ENCODE assay signal across 8 cellular contexts in the genomic region with DNA sequence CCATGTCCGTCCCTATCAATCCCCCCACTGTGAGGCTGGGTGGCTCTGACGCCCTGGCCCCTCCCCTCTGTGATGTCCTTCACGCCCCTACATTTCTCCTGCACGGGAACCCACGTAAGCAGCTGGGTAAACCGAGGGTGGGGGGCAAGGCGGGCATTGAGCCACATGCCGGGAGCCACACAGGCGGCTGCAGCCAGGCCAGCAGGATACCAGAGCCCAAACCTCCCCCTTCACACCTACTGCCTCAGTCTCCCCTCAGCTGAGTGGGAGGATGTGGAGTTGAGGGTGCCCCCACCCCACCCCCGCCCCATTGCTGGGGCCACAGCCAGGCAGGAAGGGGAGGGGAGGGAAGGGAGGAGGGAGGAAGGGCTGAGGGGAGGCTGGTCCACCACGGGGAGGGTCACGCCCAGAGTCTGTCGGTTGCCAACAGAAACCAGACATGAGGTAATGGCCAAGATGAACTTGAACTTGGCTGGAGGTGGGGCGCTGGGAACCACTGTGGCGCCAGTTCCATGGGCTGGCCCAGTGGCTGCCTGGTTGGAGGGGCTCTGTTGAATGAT. TPM values are rescaled to one million over a fixed set of nuclear protein-coding genes. Genes with fewer than 3 reads are reported as not detected.
DNase-seq lines count a peak whose midpoint lies in the region; ATAC-seq and TF ChIP-seq lines count a peak whose summit lies in the region.

No MANE protein-coding gene starts in this region.

- intact Hi-C loops in heart left ventricle (cut with DNase I) (no loop called here), posterior cingulate gyrus (cut with DNase I) (no loop called here)

- H3K9ac ChIP-seq in adipocyte (ENCODE audit: low read length) = peak overlapping the region; percentile 54

- H3K36me3 ChIP-seq in adipocyte (ENCODE audit: control insufficient read depth, insufficient read depth, low read length, severe bottlenecking) (peaks cover 48% of the 10 kb centered on the region), heart left ventricle (peaks cover 0 to 60% (median 48%) of the 10 kb centered on the region in 9 donors)

- H3K27me3 ChIP-seq in adipocyte (replicated peaks; ENCODE audit: control insufficient read depth, insufficient read depth, low read length) = no peaks in the 10 kb centered on the region
- no peaks in the 10 kb centered on the region for H3K27me3 ChIP-seq in heart left ventricle

- TF ChIP-seq CTCF in heart left ventricle (IDR thresholded peaks at IDR 0.05) = no peak
- TF ChIP-seq CTCF in GM13976 (IDR thresholded peaks at IDR 0.05; ENCODE audit: borderline replicate concordance, control extremely low read depth, extremely low read depth, insufficient read depth, missing control alignments) = no peak

- peaks cover 3% of the 10 kb centered on the region for H3K36me3 Mint-ChIP-seq in activated naive CD8-positive, alpha-beta T cell treated with anti-CD3 and anti-CD28 coated beads, Interleukin-2, amount 50 U/mL, for 24 hours (ENCODE audit: low read depth)

- H3K4me3 Mint-ChIP-seq in activated naive CD8-positive, alpha-beta T cell treated with anti-CD3 and anti-CD28 coated beads, Interleukin-2, amount 50 U/mL, for 24 hours = no peak overlapping the region

- DNase-seq in EH (ENCODE audit: low read depth) = peak; percentile 91
- DNase-seq in adipocyte (ENCODE audit: low read depth) = peak; percentile 84
- DNase-seq in heart left ventricle = peak; percentile 86 to 95 (median 92)
- peak in 8 of 10 donors; percentile 28 to 91 (median 54) for DNase-seq in posterior cingulate gyrus
- DNase-seq in GM13976 (ENCODE audit: low spot score) = no peak
- DNase-seq in NCI-H446 treated with DMSO at 0.1 percent for 48 hours (lab: John Stamatoyannopoulos, UW) = no peak
- DNase-seq in activated naive CD8-positive, alpha-beta T cell treated with anti-CD3 and anti-CD28 coated beads, Interleukin-2, amount 50 U/mL, for 24 hours = no peak
- no peak for DNase-seq in T1000 (lab: John Stamatoyannopoulos, UW)

- no peak overlapping the region for H3K27ac Mint-ChIP-seq in activated naive CD8-positive, alpha-beta T cell treated with anti-CD3 and anti-CD28 coated beads, Interleukin-2, amount 50 U/mL, for 24 hours

- 9 to 21% (median 12%) methylated on average over 13 to 15 of the region's 15 CpGs for WGBS in heart left ventricle, 4 donors

- no peaks in the 10 kb centered on the region for H3K27me3 Mint-ChIP-seq in activated naive CD8-positive, alpha-beta T cell treated with anti-CD3 and anti-CD28 coated beads, Interleukin-2, amount 50 U/mL, for 24 hours

- no peaks in the 10 kb centered on the region for H3K4me1 Mint-ChIP-seq in activated naive CD8-positive, alpha-beta T cell treated with anti-CD3 and anti-CD28 coated beads, Interleukin-2, amount 50 U/mL, for 24 hours

- H3K27ac ChIP-seq in heart left ventricle = peak overlapping the region; percentile 60 to 96 (median 84)

- H3K4me3 ChIP-seq in adipocyte (ENCODE audit: low read length) = no peak overlapping the region
- H3K4me3 ChIP-seq in heart left ventricle = peak overlapping the region in 6 of 12 donors; percentile 4 to 33 (median 22)

- no peaks in the 10 kb centered on the region for H3K9me3 ChIP-seq in adipocyte (ENCODE audit: control insufficient read depth, low read length)
- H3K9me3 ChIP-seq in heart left ventricle = no peaks in the 10 kb centered on the region

- H3K9me3 Mint-ChIP-seq in activated naive CD8-positive, alpha-beta T cell treated with anti-CD3 and anti-CD28 coated beads, Interleukin-2, amount 50 U/mL, for 24 hours = no peaks in the 10 kb centered on the region

- ATAC-seq in heart left ventricle = peak; percentile 87 to 91 (median 88)
- ATAC-seq in activated naive CD8-positive, alpha-beta T cell treated with anti-CD3 and anti-CD28 coated beads, Interleukin-2, amount 50 U/mL, for 24 hours = no peak

- H3K4me1 ChIP-seq in adipocyte (ENCODE audit: control insufficient read depth, insufficient read depth, low read length) = peaks cover 34% of the 10 kb centered on the region
- peaks cover 4 to 55% (median 36%) of the 10 kb centered on the region in 12 donors for H3K4me1 ChIP-seq in heart left ventricle

- peak in 1 of 2 donors; percentile 3 for TF ChIP-seq POLR2A in heart left ventricle (IDR thresholded peaks at IDR 0.05)

- in situ Hi-C loops in GM13976 (cut with MboI; ENCODE audit: low sequenced_read_pairs, unreplicated experiment) = no loop called here

RNA-seq across cellular contexts. Expression of gene SMIM24, which starts 20.9 kb away (rescaled TPM):
- total RNA-seq in heart left ventricle = not detected
- under 1 TPM in 1 of 2 donors, not detected in 1; 0.15 TPM for polyA plus RNA-seq in heart left ventricle

RNA-seq across cellular contexts. Expression of gene SMIM44, which starts 23.8 kb away (rescaled TPM):
- not detected for total RNA-seq in heart left ventricle
- polyA plus RNA-seq in heart left ventricle = not detected

RNA-seq across cellular contexts. Expression of gene DOHH, which starts 41.1 kb away (rescaled TPM):
- 10 to 100 TPM in 5 of 9 donors, 1 to 10 TPM in 4; 7.4 to 32.3 (median 10.1) TPM for total RNA-seq in heart left ventricle
- polyA plus RNA-seq in heart left ventricle = 10 to 100 TPM; 17.9 to 34.3 TPM

RNA-seq across cellular contexts. Expression of gene FZR1, which starts 46.7 kb away (rescaled TPM):
- total RNA-seq in heart left ventricle = 10 to 100 TPM; 15.4 to 41.0 (median 26.4) TPM
- 10 to 100 TPM; 13.9 to 23.5 TPM for polyA plus RNA-seq in heart left ventricle

Comparison
In these comparisons a context has a peak if more than half of its experiments do, and no peak if none do; other contexts are left out.
1. DNase-seq: peak in EH (single experiment), adipocyte (single experiment), heart left ventricle (5 of 5) and posterior cingulate gyrus (8 of 10); none in GM13976 (single experiment), NCI-H446 treated with DMSO at 0.1 percent for 48 hours (single experiment), activated naive CD8-positive, alpha-beta T cell treated with anti-CD3 and anti-CD28 coated beads, Interleukin-2, amount 50 U/mL, for 24 hours (single experiment) and T1000 (single experiment).